ENCODE assay signal across 25 cellular contexts in genomic region chr10:49220679-49221078, GRCh38. TPM values are rescaled to one million over a fixed set of nuclear protein-coding genes. Genes with fewer than 3 reads are reported as not detected.
"Had no signal": no experiment of that assay in that cellular context is flagged by ENCODE, and none has a peak within 500 bp of the region (broad histone marks: within the 10 kb centered on the region; RNA-seq: fewer than 3 reads in every experiment).

No MANE protein-coding gene starts in this region.

- DNase-seq: KBM-7; MV-4-11; NCI-H1048; NCI-H1105; NCI-H1417; NCI-H1436 treated with DMSO at 0.1 percent for 48 hours; NCI-H1694; NCI-H187 treated with DMSO at 0.1 percent for 48 hours; NCI-H2029 treated with DMSO at 0.1 percent for 48 hours; NCI-H2171 treated with DMSO at 0.1 percent for 48 hours; NCI-H345; NCI-H446 treated with DMSO at 0.1 percent for 48 hours; NCI-H510A treated with DMSO at 0.1 percent for 48 hours; NCI-H526; NCI-H748 treated with DMSO at 0.1 percent for 48 hours; NK-92 treated with Interleukin-12 subunit alpha and Interleukin-12 subunit beta, amount 100 ng/mL, for 24 hours; PC-9; Peyer's patch; SHP77; SK-N-SH; SW 1271 had no signal

RNA-seq across cellular contexts. Expression of gene TMEM273, which starts 32.5 kb away (rescaled TPM):
- total RNA-seq: LHCN-M2, MCF 10A, RPMI7951, SK-MEL-5 had no signal
